Comparison of ENCODE assay signal across 21 cellular contexts in genomic region chr1:39818482-39818881, GRCh38. TPM values are rescaled to one million over a fixed set of nuclear protein-coding genes. Genes with fewer than 3 reads are reported as not detected.
DNase-seq lines count a peak whose midpoint lies in the region; ATAC-seq lines count a peak whose summit lies in the region.
"Had no signal": no experiment of that assay in that cellular context is flagged by ENCODE, and none has a peak within 500 bp of the region (broad histone marks: within the 10 kb centered on the region; RNA-seq: fewer than 3 reads in every experiment).

No MANE protein-coding gene starts in this region.

- peak overlapping the region; percentile 11 for H3K27ac Mint-ChIP-seq in stimulated activated naive B cell treated with anti-CD40 and anti-IgM and Interleukin-4, amounts not matched to agents 10 μg/mL and 1 μg/mL and 100 μg/mL, for 72 hours
- H3K27ac Mint-ChIP-seq: activated naive CD8-positive, alpha-beta T cell; activated T-helper 2 cell treated with anti-CD3 and anti-CD28 coated beads, Interferon-gamma antibody, Interleukin-2, Interleukin-4, amounts not matched to agents 10 μg/mL and 5 μg/mL and 100 μg/mL, durations not matched to agents 14 hours and 24 hours and 36 hours; CD4-positive, alpha-beta T cell; WTC11 had no signal

- no peaks in the 10 kb centered on the region for H3K36me3 Mint-ChIP-seq in stimulated activated naive B cell treated with anti-CD40 and anti-IgM and Interleukin-4, amounts not matched to agents 10 μg/mL and 1 μg/mL and 100 μg/mL, for 72 hours
- H3K36me3 Mint-ChIP-seq: activated naive CD8-positive, alpha-beta T cell; WTC11 had no signal

- peak; percentile 18 for ATAC-seq in left lobe of liver
- no peak for ATAC-seq in stimulated activated naive B cell treated with anti-CD40 and anti-IgM and Interleukin-4, amounts not matched to agents 10 μg/mL and 1 μg/mL and 100 μg/mL, for 72 hours (replicated peaks)
- no peak for ATAC-seq in HG03108 (IDR thresholded peaks at IDR 0.05; ENCODE audit: unreplicated experiment)
- ATAC-seq in GM18502 (IDR thresholded peaks at IDR 0.05; ENCODE audit: poor library complexity, unreplicated experiment) = no peak
- ATAC-seq: gastrocnemius medialis, WTC11 had no signal

- H3K4me1 Mint-ChIP-seq in stimulated activated naive B cell treated with anti-CD40 and anti-IgM and Interleukin-4, amounts not matched to agents 10 μg/mL and 1 μg/mL and 100 μg/mL, for 72 hours = peaks cover 15 to 18% of the 10 kb centered on the region in 2 donors

- no peaks in the 10 kb centered on the region for H3K9me3 Mint-ChIP-seq in stimulated activated naive B cell treated with anti-CD40 and anti-IgM and Interleukin-4, amounts not matched to agents 10 μg/mL and 1 μg/mL and 100 μg/mL, for 72 hours
- H3K9me3 Mint-ChIP-seq: activated T-helper 2 cell treated with anti-CD3 and anti-CD28 coated beads, Interferon-gamma antibody, Interleukin-2, Interleukin-4, amounts not matched to agents 10 μg/mL and 5 μg/mL and 100 μg/mL, durations not matched to agents 14 hours and 24 hours and 36 hours; CD4-positive, alpha-beta T cell; WTC11 had no signal

- peaks cover 0 to 9% of the 10 kb centered on the region in 2 donors for H3K27me3 Mint-ChIP-seq in stimulated activated naive B cell treated with anti-CD40 and anti-IgM and Interleukin-4, amounts not matched to agents 10 μg/mL and 1 μg/mL and 100 μg/mL, for 72 hours

- H3K4me3 Mint-ChIP-seq in stimulated activated naive B cell treated with anti-CD40 and anti-IgM and Interleukin-4, amounts not matched to agents 10 μg/mL and 1 μg/mL and 100 μg/mL, for 72 hours = no peak overlapping the region
- H3K4me3 Mint-ChIP-seq: activated naive CD8-positive, alpha-beta T cell; CD4-positive, alpha-beta T cell; WTC11 had no signal

- peak; percentile 25 for DNase-seq in M059J (ENCODE audit: low read depth)
- peak; percentile 64 for DNase-seq in SW480 (ENCODE audit: low spot score)
- no peak for DNase-seq in left lobe of liver (ENCODE audit: low spot score)
- DNase-seq in stimulated activated naive B cell treated with anti-CD40 and anti-IgM and Interleukin-4, amounts not matched to agents 10 μg/mL and 1 μg/mL and 100 μg/mL, for 72 hours = no peak
- no peak for DNase-seq in germinal center (ENCODE audit: low spot score)
- DNase-seq: activated CD4-positive, alpha-beta T cell treated with anti-CD3 and anti-CD28 coated beads, Interleukin-2, amount 50 U/mL, for 4 hours; activated CD8-positive, alpha-beta memory T cell treated with anti-CD3 and anti-CD28 coated beads, Interleukin-2, amount 50 U/mL, for 48 hours; CD4-positive, alpha-beta T cell; erythroblast; gastrocnemius medialis; GF-D8; GM23248; NCI-H1417; NCI-H2107; NCI-H524; psoas muscle had no signal

RNA-seq across cellular contexts. Expression of gene BMP8B, which starts 29.8 kb away (rescaled TPM):
- total RNA-seq in M059J (2014; rRNA removed; shearing (Covaris generic)) = 0.12 and 0.15 TPM in 2 replicates
- 0.10 TPM for total RNA-seq in left lobe of liver
- total RNA-seq: GM23248 had no signal

RNA-seq across cellular contexts. Expression of gene OXCT2, which starts 47.3 kb away (rescaled TPM):
- 0.30 and 0.57 TPM in 2 replicates for total RNA-seq in M059J (2014; rRNA removed; shearing (Covaris generic))
- total RNA-seq in left lobe of liver = not detected
- total RNA-seq: CD4-positive, alpha-beta T cell had no signal

Comparison
In these comparisons a context has a peak if more than half of its experiments do, and no peak if none do; other contexts are left out.
1. DNase-seq: peak in M059J (single experiment) and SW480 (single experiment); none in left lobe of liver (single experiment), stimulated activated naive B cell treated with anti-CD40 and anti-IgM and Interleukin-4, amounts not matched to agents 10 μg/mL and 1 μg/mL and 100 μg/mL, for 72 hours (single experiment) and germinal center (single experiment).